ENCODE assay signal across 37 cellular contexts in the genomic region with DNA sequence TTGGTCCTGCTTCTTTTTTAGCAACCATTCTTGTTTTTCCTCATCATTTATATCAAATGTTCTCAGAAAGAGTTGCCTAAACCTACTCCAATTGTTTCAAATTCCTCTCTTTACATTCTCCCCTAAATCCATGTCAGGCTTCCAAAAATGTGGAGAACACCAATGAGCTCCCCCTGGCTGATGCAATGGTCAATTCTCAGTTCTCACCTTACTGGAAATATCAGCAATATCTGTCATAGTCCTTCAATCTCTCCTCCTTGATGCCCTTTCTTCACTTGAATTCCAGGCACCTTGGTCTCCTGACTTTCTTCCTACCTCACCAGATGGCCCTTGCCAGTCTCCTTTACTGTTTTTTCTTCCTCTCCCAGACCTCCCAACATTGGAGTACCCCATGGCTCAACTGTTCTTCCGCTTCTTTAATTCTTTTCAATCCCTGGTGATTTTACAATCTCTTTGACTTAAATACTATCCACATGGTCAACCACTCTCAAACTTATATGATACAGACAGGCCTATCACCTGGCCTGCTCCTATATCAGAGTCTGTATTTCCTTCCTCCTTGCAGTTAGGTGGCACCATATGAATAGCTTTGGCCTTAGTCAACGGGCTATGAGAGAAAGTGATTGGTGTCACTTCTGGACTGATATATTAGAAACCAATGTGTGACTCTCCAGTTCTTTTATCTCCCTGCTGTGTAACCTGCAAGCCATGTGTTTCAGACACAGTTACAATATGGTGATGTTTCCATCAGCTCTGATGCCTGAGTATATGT. TPM values are rescaled to one million over a fixed set of nuclear protein-coding genes. Genes with fewer than 3 reads are reported as not detected.
DNase-seq lines count a peak whose midpoint lies in the region; ATAC-seq, FAIRE-seq and TF ChIP-seq lines count a peak whose summit lies in the region.
"Had no signal": no experiment of that assay in that cellular context is flagged by ENCODE, and none has a peak within 500 bp of the region (broad histone marks: within the 10 kb centered on the region; RNA-seq: fewer than 3 reads in every experiment).

No MANE protein-coding gene starts in this region.

- H3K4me3 ChIP-seq in SK-N-SH (ENCODE audit: low read depth in 2 of 2, low read length in 1 of 2) (no peak overlapping the region), LNCaP clone FGC (ENCODE audit: low read depth, low read length) (no peak overlapping the region), endodermal cell (ENCODE audit: low read length) (no peak overlapping the region), neural progenitor cell (no peak overlapping the region)
- H3K4me3 ChIP-seq: adrenal gland, body of pancreas, dorsolateral prefrontal cortex, gastrocnemius medialis, HAP-1, MG63, psoas muscle, thoracic aorta, vagina had no signal

- H3K9ac ChIP-seq in SK-N-SH: no peak overlapping the region
- H3K9ac ChIP-seq in endodermal cell (ENCODE audit: extremely low read depth, low read length, poor library complexity, severe bottlenecking): no peak overlapping the region
- H3K9ac ChIP-seq in neural progenitor cell: no peak overlapping the region

- CTCF ChIA-PET in SK-N-SH (lab: Yijun Ruan, JAX): no interaction called here

- TF ChIP-seq RAD21 in SK-N-SH (IDR thresholded peaks at IDR 0.05; ENCODE audit: low read length): no peak

- TF ChIP-seq CTCF in SK-N-SH (IDR thresholded peaks at IDR 0.05) (peak; percentile 26), LNCaP clone FGC (IDR thresholded peaks at IDR 0.05; ENCODE audit: control insufficient read depth, extremely low read depth, insufficient read depth) (0 out of 2 replicates have a peak, but pooled peaks have one; percentile 13), endodermal cell (conservative IDR thresholded peaks at IDR 0.05) (peak; percentile 41), neural progenitor cell (IDR thresholded peaks at IDR 0.05) (peak; percentile 7)

- H3F3A ChIP-seq in SK-N-SH (replicated peaks; ENCODE audit: insufficient read depth) (peaks cover 48% of the 10 kb centered on the region), neural progenitor cell (ENCODE audit: low read depth) (no peaks in the 10 kb centered on the region)

- H3K36me3 ChIP-seq in SK-N-SH (replicated peaks in 1 of 2; ENCODE audit: control insufficient read depth in 1 of 2, insufficient read depth in 2 of 2, low read length in 1 of 2): no peaks in the 10 kb centered on the region
- no peaks in the 10 kb centered on the region for H3K36me3 ChIP-seq in endodermal cell (ENCODE audit: control insufficient read depth, insufficient read depth, low read length)
- no peaks in the 10 kb centered on the region for H3K36me3 ChIP-seq in neural progenitor cell
- H3K36me3 ChIP-seq: adrenal gland, gastrocnemius medialis, HAP-1, MG63, thoracic aorta, vagina, WERI-Rb-1 had no signal

- DNase-seq in SK-N-SH (no peak), LNCaP clone FGC (ENCODE audit: low read depth) (no peak), endodermal cell (no peak), neural progenitor cell (ENCODE audit: low spot score) (no peak), LoVo (ENCODE audit: low spot score) (no peak), Ammon's horn (ENCODE audit: low spot score) (no peak), H54 (ENCODE audit: insufficient read length, low spot score) (no peak)
- DNase-seq: activated CD4-positive, alpha-beta T cell treated with anti-CD3 and anti-CD28 coated beads for 4 hours; activated CD8-positive, alpha-beta T cell treated with anti-CD3 and anti-CD28 coated beads, Interleukin-2, amount 10 ng/mL, durations not matched to agents 7 days and 5 days; activated naive CD4-positive, alpha-beta T cell treated with anti-CD3 and anti-CD28 coated beads, Interleukin-2, amount 10 ng/mL, durations not matched to agents 7 days and 5 days; adrenal gland; AML-193; body of pancreas; CD4-positive, alpha-beta memory T cell; dorsolateral prefrontal cortex; EL; gastrocnemius medialis; MG63; naive thymus-derived CD4-positive, alpha-beta T cell; NCI-H1105; NCI-H187 treated with DMSO at 0.1 percent for 48 hours; NCI-H524 treated with DMSO at 0.1 percent for 48 hours; NK-92 treated with Interleukin-12 subunit alpha and Interleukin-12 subunit beta, amount 100 ng/mL, for 24 hours; psoas muscle; stimulated activated CD8-positive, alpha-beta memory T cell treated with anti-CD3 and anti-CD28 coated beads, Interleukin-4, amount 100 ng/mL, for 48 hours; stimulated activated naive CD8-positive, alpha-beta T cell treated with anti-CD3 and anti-CD28 coated beads, Interleukin-15, amount 100 ng/mL, for 72 hours; T-cell; WERI-Rb-1 had no signal

- H3K4me3 Mint-ChIP-seq in endodermal cell: no peak overlapping the region
- no peak overlapping the region for H3K4me3 Mint-ChIP-seq in neural progenitor cell
- H3K4me3 Mint-ChIP-seq: activated CD8-positive, alpha-beta T cell treated with anti-CD3 and anti-CD28 coated beads, Interleukin-2, amount 10 ng/mL, durations not matched to agents 7 days and 5 days; activated naive CD4-positive, alpha-beta T cell treated with anti-CD3 and anti-CD28 coated beads, Interleukin-2, amount 10 ng/mL, durations not matched to agents 7 days and 5 days; CD4-positive, alpha-beta memory T cell; naive thymus-derived CD4-positive, alpha-beta T cell; stimulated activated naive CD8-positive, alpha-beta T cell treated with anti-CD3 and anti-CD28 coated beads, Interleukin-15, amount 100 ng/mL, for 72 hours; T-cell had no signal

- TF ChIP-seq POLR2A in H54 (IDR thresholded peaks at IDR 0.05; ENCODE audit: low read depth, low read length): no peak

- H3K27ac Mint-ChIP-seq in endodermal cell (no peak overlapping the region), neural progenitor cell (no peak overlapping the region)
- H3K27ac Mint-ChIP-seq: activated CD8-positive, alpha-beta T cell treated with anti-CD3 and anti-CD28 coated beads, Interleukin-2, amount 10 ng/mL, durations not matched to agents 7 days and 5 days; activated naive CD4-positive, alpha-beta T cell treated with anti-CD3 and anti-CD28 coated beads, Interleukin-2, amount 10 ng/mL, durations not matched to agents 7 days and 5 days; CD4-positive, alpha-beta memory T cell; naive thymus-derived CD4-positive, alpha-beta T cell; stimulated activated naive CD8-positive, alpha-beta T cell treated with anti-CD3 and anti-CD28 coated beads, Interleukin-15, amount 100 ng/mL, for 72 hours; T-cell had no signal

- H3K27ac ChIP-seq in SK-N-SH (ENCODE audit: low read depth in 2 of 2, low read length in 1 of 2) (no peak overlapping the region), endodermal cell (ENCODE audit: low read depth, low read length) (no peak overlapping the region), neural progenitor cell (no peak overlapping the region)
- H3K27ac ChIP-seq: adrenal gland, body of pancreas, dorsolateral prefrontal cortex, gastrocnemius medialis, psoas muscle, thoracic aorta, vagina, WERI-Rb-1 had no signal

- H3K4me1 ChIP-seq in SK-N-SH (ENCODE audit: control insufficient read depth in 1 of 2, insufficient read depth in 2 of 2, low read depth in 1 of 2, low read length in 1 of 2) (peaks cover 4 to 45% of the 10 kb centered on the region in 2 experiments; a peak in 3 of 4 replicates), endodermal cell (ENCODE audit: control insufficient read depth, insufficient read depth, low read length) (peaks cover 2% of the 10 kb centered on the region), neural progenitor cell (peaks cover 7% of the 10 kb centered on the region)
- H3K4me1 ChIP-seq: adrenal gland, body of pancreas, gastrocnemius medialis, HAP-1, psoas muscle had no signal

- TF ChIP-seq EP300 in SK-N-SH (IDR thresholded peaks at IDR 0.05; ENCODE audit: borderline replicate concordance in 1 of 2, low read depth in 1 of 2, low read length in 1 of 2): no peak

- POLR2A ChIA-PET in SK-N-SH (lab: Yijun Ruan, JAX): no interaction called here

- H3K36me3 Mint-ChIP-seq in endodermal cell (ENCODE audit: low read depth): no peaks in the 10 kb centered on the region
- H3K36me3 Mint-ChIP-seq in neural progenitor cell: no peaks in the 10 kb centered on the region
- H3K36me3 Mint-ChIP-seq: activated naive CD4-positive, alpha-beta T cell treated with anti-CD3 and anti-CD28 coated beads, Interleukin-2, amount 10 ng/mL, durations not matched to agents 7 days and 5 days; CD4-positive, alpha-beta memory T cell; naive thymus-derived CD4-positive, alpha-beta T cell; T-cell had no signal

- H3K4me2 ChIP-seq in SK-N-SH (no peak overlapping the region), neural progenitor cell (no peak overlapping the region)

- no peaks in the 10 kb centered on the region for H3K27me3 Mint-ChIP-seq in endodermal cell (ENCODE audit: insufficient read depth)
- peaks cover 2% of the 10 kb centered on the region for H3K27me3 Mint-ChIP-seq in neural progenitor cell (ENCODE audit: insufficient read depth, low read depth)

- no peak for ATAC-seq in SK-N-SH treated with all-trans-retinoic acid at 6 μM for 48 hours
- ATAC-seq: activated CD8-positive, alpha-beta T cell treated with anti-CD3 and anti-CD28 coated beads, Interleukin-2, amount 10 ng/mL, durations not matched to agents 7 days and 5 days; body of pancreas; gastrocnemius medialis; naive thymus-derived CD4-positive, alpha-beta T cell; psoas muscle; sciatic nerve; stimulated activated naive CD8-positive, alpha-beta T cell treated with anti-CD3 and anti-CD28 coated beads, Interleukin-15, amount 100 ng/mL, for 72 hours; T-cell had no signal

- H3K27me3 ChIP-seq in SK-N-SH (ENCODE audit: insufficient read depth) (no peaks in the 10 kb centered on the region), endodermal cell (ENCODE audit: control insufficient read depth, insufficient read depth, low read length, poor library complexity, severe bottlenecking) (no peaks in the 10 kb centered on the region), neural progenitor cell (no peaks in the 10 kb centered on the region)
- H3K27me3 ChIP-seq: adrenal gland, body of pancreas, dorsolateral prefrontal cortex, gastrocnemius medialis, MG63, vagina had no signal

- H3K9me3 ChIP-seq in SK-N-SH: no peaks in the 10 kb centered on the region
- no peaks in the 10 kb centered on the region for H3K9me3 ChIP-seq in endodermal cell (ENCODE audit: control insufficient read depth, low read length)
- H3K9me3 ChIP-seq in neural progenitor cell (ENCODE audit: low read depth): no peaks in the 10 kb centered on the region
- H3K9me3 ChIP-seq: adrenal gland, body of pancreas, gastrocnemius medialis, HAP-1, MG63, psoas muscle, thoracic aorta, vagina had no signal

- H4K20me1 ChIP-seq in SK-N-SH (ENCODE audit: insufficient read depth) (no peaks in the 10 kb centered on the region), neural progenitor cell (ENCODE audit: low read depth) (no peaks in the 10 kb centered on the region)

- H3K9me2 ChIP-seq in SK-N-SH: no peaks in the 10 kb centered on the region

- no peak overlapping the region for H2AFZ ChIP-seq in SK-N-SH (ENCODE audit: low read depth)
- no peak overlapping the region for H2AFZ ChIP-seq in neural progenitor cell (replicated peaks)

- H3K9me3 Mint-ChIP-seq in endodermal cell (no peaks in the 10 kb centered on the region), neural progenitor cell (no peaks in the 10 kb centered on the region)
- H3K9me3 Mint-ChIP-seq: activated naive CD4-positive, alpha-beta T cell treated with anti-CD3 and anti-CD28 coated beads, Interleukin-2, amount 10 ng/mL, durations not matched to agents 7 days and 5 days; CD4-positive, alpha-beta memory T cell; naive thymus-derived CD4-positive, alpha-beta T cell; stimulated activated naive CD8-positive, alpha-beta T cell treated with anti-CD3 and anti-CD28 coated beads, Interleukin-15, amount 100 ng/mL, for 72 hours; T-cell had no signal

- FAIRE-seq in H54 (lab: Jason Lieb, UNC): no peak
- FAIRE-seq: A204.1, GM18507, GM19239, RCC 7860 had no signal

- no peaks in the 10 kb centered on the region for H3K79me2 ChIP-seq in SK-N-SH (ENCODE audit: insufficient read depth)
- H3K79me2 ChIP-seq in neural progenitor cell (ENCODE audit: low read depth): no peaks in the 10 kb centered on the region

- H3K4me1 Mint-ChIP-seq in endodermal cell: peaks cover 24% of the 10 kb centered on the region
- H3K4me1 Mint-ChIP-seq in neural progenitor cell: no peaks in the 10 kb centered on the region
- H3K4me1 Mint-ChIP-seq: activated naive CD4-positive, alpha-beta T cell treated with anti-CD3 and anti-CD28 coated beads, Interleukin-2, amount 10 ng/mL, durations not matched to agents 7 days and 5 days; naive thymus-derived CD4-positive, alpha-beta T cell; stimulated activated naive CD8-positive, alpha-beta T cell treated with anti-CD3 and anti-CD28 coated beads, Interleukin-15, amount 100 ng/mL, for 72 hours; T-cell had no signal

- WGBS in SK-N-SH (ENCODE audit: low lambda C conversion rate): 66% methylated on average over 2 of the region's 2 CpGs
- 90 to 95% methylated on average over 2 of the region's 2 CpGs for WGBS in endodermal cell (ENCODE audit: insufficient coverage in 1 of 2, insufficient read length in 1 of 2), 2 experiments

RNA-seq across cellular contexts. Expression of gene CAV2, which starts 47.4 kb away (rescaled TPM):
- 182 and 265 TPM in 2 replicates for polyA plus RNA-seq in SK-N-SH (2012; rRNA removed)
- polyA plus RNA-seq in SK-N-SH (2012; cell fraction: cytosol; rRNA removed): 265 and 285 TPM in 2 replicates
- polyA plus RNA-seq in SK-N-SH (2012; cell fraction: nucleus; rRNA removed): 58.7 and 83.4 TPM in 2 replicates
- total RNA-seq in endodermal cell: 1 to 10 TPM; 5.2 to 7.4 TPM
- polyA plus RNA-seq in endodermal cell (2013, experiment 1 of 2): 3.4 TPM
- 3.9 TPM for polyA plus RNA-seq in endodermal cell (2013, experiment 2 of 2)
- total RNA-seq in neural progenitor cell (ENCODE audit: low replicate concordance): 0.37 and 0.56 TPM in 2 replicates
- total RNA-seq: activated CD8-positive, alpha-beta T cell treated with anti-CD3 and anti-CD28 coated beads, Interleukin-2, amount 10 ng/mL, durations not matched to agents 7 days and 5 days had no signal
- polyA plus RNA-seq: CD4-positive, alpha-beta memory T cell; naive thymus-derived CD4-positive, alpha-beta T cell had no signal
